In genomic region chr12:106130474-106131113, GRCh38 we compare ENCODE assay signal across 1 cellular context.
TF ChIP-seq lines count a peak whose summit lies in the region.

No MANE protein-coding gene starts in this region.

TF ChIP-seq in WTC11, 78 proteins besides CTCF, POLR2A, EP300 and RAD21 (continued from another document):
- TF ChIP-seq MLX (CRISPR knock-in tag; IDR thresholded peaks at IDR 0.05) (no peak), CBFB (CRISPR knock-in tag; IDR thresholded peaks at IDR 0.05; ENCODE audit: low read depth) (no peak), IRF2 (CRISPR knock-in tag; IDR thresholded peaks at IDR 0.05; ENCODE audit: borderline replicate concordance, low read depth) (no peak), NR3C1 (CRISPR knock-in tag; conservative IDR thresholded peaks at IDR 0.05; ENCODE audit: low read depth) (no peak), ZNF219 (CRISPR knock-in tag; IDR thresholded peaks at IDR 0.05; ENCODE audit: borderline replicate concordance) (no peak), AFF4 (CRISPR knock-in tag; IDR thresholded peaks at IDR 0.05; ENCODE audit: borderline replicate concordance) (no peak), MAX (CRISPR knock-in tag; IDR thresholded peaks at IDR 0.05) (no peak), FOXP1 (CRISPR knock-in tag; IDR thresholded peaks at IDR 0.05; ENCODE audit: borderline replicate concordance) (no peak), TP53 (CRISPR knock-in tag; IDR thresholded peaks at IDR 0.05) (no peak), ZNF423 (CRISPR knock-in tag; IDR thresholded peaks at IDR 0.05) (no peak), RORB (CRISPR knock-in tag; IDR thresholded peaks at IDR 0.05) (no peak)
- TF ChIP-seq, protein P1, sequence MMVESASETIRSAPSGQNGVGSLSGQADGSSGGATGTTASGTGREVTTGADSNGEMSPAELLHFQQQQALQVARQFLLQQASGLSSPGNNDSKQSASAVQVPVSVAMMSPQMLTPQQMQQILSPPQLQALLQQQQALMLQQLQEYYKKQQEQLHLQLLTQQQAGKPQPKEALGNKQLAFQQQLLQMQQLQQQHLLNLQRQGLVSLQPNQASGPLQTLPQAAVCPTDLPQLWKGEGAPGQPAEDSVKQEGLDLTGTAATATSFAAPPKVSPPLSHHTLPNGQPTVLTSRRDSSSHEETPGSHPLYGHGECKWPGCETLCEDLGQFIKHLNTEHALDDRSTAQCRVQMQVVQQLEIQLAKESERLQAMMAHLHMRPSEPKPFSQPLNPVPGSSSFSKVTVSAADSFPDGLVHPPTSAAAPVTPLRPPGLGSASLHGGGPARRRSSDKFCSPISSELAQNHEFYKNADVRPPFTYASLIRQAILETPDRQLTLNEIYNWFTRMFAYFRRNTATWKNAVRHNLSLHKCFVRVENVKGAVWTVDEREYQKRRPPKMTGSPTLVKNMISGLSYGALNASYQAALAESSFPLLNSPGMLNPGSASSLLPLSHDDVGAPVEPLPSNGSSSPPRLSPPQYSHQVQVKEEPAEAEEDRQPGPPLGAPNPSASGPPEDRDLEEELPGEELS (CRISPR knock-in tag; IDR thresholded peaks at IDR 0.05): no peak
